ENCODE assay signal across 1 cellular context in the genomic region with DNA sequence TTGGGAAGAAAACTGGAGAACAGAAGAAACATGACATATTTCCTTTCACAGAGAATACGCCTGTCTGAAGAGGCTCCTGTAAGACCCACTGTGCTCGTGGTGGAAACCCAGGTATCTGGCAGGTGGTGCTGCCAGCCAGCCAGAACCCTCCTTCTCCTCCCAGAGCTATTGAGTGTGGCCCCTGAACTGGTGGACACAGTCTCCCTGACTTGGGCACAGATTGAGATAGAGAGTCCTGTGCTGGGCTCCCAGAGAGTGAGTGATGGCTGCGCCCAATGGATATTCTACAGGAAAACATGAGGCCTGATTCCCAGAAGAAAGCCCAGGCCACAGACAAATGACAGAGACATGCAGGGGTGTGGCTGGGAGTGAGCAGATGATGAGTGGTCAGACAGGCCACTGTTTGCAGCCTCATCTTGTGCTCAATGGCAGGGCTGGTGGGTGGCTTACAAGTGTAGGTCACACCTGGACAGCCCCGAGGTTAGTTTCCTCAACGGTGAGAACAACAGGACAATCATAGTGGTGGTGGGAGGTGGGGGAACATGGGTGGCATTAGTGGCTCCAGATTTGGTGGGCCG.
TF ChIP-seq lines count a peak whose summit lies in the region.

No MANE protein-coding gene starts in this region.

TF ChIP-seq in HepG2, 621 proteins besides CTCF, POLR2A, EP300 and RAD21:
- TF ChIP-seq HNRNPH1 (optimal IDR thresholded peaks at IDR 0.05; ENCODE audit: low read depth, low read length): no peak
- no peak for TF ChIP-seq ZFP82 (CRISPR knock-in tag; IDR thresholded peaks at IDR 0.05; ENCODE audit: borderline replicate concordance)
- no peak for TF ChIP-seq ZNF598 (CRISPR knock-in tag; IDR thresholded peaks at IDR 0.05; ENCODE audit: borderline replicate concordance)
- TF ChIP-seq ZFP36 (IDR thresholded peaks at IDR 0.05; ENCODE audit: borderline replicate concordance, low read depth, low read length, partially characterized antibody): no peak
- no peak for TF ChIP-seq RAD51 (IDR thresholded peaks at IDR 0.05; ENCODE audit: borderline replicate concordance)
- TF ChIP-seq TGIF2 (CRISPR knock-in tag; IDR thresholded peaks at IDR 0.05): no peak
- no peak for TF ChIP-seq YEATS2 (CRISPR knock-in tag; IDR thresholded peaks at IDR 0.05; ENCODE audit: borderline replicate concordance)
- TF ChIP-seq, protein P1, sequence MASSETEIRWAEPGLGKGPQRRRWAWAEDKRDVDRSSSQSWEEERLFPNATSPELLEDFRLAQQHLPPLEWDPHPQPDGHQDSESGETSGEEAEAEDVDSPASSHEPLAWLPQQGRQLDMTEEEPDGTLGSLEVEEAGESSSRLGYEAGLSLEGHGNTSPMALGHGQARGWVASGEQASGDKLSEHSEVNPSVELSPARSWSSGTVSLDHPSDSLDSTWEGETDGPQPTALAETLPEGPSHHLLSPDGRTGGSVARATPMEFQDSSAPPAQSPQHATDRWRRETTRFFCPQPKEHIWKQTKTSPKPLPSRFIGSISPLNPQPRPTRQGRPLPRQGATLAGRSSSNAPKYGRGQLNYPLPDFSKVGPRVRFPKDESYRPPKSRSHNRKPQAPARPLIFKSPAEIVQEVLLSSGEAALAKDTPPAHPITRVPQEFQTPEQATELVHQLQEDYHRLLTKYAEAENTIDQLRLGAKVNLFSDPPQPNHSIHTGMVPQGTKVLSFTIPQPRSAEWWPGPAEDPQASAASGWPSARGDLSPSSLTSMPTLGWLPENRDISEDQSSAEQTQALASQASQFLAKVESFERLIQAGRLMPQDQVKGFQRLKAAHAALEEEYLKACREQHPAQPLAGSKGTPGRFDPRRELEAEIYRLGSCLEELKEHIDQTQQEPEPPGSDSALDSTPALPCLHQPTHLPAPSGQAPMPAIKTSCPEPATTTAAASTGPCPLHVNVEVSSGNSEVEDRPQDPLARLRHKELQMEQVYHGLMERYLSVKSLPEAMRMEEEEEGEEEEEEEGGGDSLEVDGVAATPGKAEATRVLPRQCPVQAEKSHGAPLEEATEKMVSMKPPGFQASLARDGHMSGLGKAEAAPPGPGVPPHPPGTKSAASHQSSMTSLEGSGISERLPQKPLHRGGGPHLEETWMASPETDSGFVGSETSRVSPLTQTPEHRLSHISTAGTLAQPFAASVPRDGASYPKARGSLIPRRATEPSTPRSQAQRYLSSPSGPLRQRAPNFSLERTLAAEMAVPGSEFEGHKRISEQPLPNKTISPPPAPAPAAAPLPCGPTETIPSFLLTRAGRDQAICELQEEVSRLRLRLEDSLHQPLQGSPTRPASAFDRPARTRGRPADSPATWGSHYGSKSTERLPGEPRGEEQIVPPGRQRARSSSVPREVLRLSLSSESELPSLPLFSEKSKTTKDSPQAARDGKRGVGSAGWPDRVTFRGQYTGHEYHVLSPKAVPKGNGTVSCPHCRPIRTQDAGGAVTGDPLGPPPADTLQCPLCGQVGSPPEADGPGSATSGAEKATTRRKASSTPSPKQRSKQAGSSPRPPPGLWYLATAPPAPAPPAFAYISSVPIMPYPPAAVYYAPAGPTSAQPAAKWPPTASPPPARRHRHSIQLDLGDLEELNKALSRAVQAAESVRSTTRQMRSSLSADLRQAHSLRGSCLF (CRISPR knock-in tag; IDR thresholded peaks at IDR 0.05; ENCODE audit: borderline replicate concordance): no peak
- TF ChIP-seq ZIK1 (CRISPR knock-in tag; IDR thresholded peaks at IDR 0.05; ENCODE audit: borderline replicate concordance, low read depth): no peak
- no peak for TF ChIP-seq ZBED4 (CRISPR knock-in tag; IDR thresholded peaks at IDR 0.05; ENCODE audit: borderline replicate concordance)
- TF ChIP-seq, protein P2, sequence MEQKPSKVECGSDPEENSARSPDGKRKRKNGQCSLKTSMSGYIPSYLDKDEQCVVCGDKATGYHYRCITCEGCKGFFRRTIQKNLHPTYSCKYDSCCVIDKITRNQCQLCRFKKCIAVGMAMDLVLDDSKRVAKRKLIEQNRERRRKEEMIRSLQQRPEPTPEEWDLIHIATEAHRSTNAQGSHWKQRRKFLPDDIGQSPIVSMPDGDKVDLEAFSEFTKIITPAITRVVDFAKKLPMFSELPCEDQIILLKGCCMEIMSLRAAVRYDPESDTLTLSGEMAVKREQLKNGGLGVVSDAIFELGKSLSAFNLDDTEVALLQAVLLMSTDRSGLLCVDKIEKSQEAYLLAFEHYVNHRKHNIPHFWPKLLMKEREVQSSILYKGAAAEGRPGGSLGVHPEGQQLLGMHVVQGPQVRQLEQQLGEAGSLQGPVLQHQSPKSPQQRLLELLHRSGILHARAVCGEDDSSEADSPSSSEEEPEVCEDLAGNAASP (CRISPR knock-in tag; IDR thresholded peaks at IDR 0.05; ENCODE audit: borderline replicate concordance): no peak
- no peak for TF ChIP-seq ZNF543 (CRISPR knock-in tag; IDR thresholded peaks at IDR 0.05)
- no peak for TF ChIP-seq ZNF317 (CRISPR knock-in tag; IDR thresholded peaks at IDR 0.05)
- no peak for TF ChIP-seq CCDC6 (CRISPR knock-in tag; IDR thresholded peaks at IDR 0.05)
- TF ChIP-seq, protein P3, sequence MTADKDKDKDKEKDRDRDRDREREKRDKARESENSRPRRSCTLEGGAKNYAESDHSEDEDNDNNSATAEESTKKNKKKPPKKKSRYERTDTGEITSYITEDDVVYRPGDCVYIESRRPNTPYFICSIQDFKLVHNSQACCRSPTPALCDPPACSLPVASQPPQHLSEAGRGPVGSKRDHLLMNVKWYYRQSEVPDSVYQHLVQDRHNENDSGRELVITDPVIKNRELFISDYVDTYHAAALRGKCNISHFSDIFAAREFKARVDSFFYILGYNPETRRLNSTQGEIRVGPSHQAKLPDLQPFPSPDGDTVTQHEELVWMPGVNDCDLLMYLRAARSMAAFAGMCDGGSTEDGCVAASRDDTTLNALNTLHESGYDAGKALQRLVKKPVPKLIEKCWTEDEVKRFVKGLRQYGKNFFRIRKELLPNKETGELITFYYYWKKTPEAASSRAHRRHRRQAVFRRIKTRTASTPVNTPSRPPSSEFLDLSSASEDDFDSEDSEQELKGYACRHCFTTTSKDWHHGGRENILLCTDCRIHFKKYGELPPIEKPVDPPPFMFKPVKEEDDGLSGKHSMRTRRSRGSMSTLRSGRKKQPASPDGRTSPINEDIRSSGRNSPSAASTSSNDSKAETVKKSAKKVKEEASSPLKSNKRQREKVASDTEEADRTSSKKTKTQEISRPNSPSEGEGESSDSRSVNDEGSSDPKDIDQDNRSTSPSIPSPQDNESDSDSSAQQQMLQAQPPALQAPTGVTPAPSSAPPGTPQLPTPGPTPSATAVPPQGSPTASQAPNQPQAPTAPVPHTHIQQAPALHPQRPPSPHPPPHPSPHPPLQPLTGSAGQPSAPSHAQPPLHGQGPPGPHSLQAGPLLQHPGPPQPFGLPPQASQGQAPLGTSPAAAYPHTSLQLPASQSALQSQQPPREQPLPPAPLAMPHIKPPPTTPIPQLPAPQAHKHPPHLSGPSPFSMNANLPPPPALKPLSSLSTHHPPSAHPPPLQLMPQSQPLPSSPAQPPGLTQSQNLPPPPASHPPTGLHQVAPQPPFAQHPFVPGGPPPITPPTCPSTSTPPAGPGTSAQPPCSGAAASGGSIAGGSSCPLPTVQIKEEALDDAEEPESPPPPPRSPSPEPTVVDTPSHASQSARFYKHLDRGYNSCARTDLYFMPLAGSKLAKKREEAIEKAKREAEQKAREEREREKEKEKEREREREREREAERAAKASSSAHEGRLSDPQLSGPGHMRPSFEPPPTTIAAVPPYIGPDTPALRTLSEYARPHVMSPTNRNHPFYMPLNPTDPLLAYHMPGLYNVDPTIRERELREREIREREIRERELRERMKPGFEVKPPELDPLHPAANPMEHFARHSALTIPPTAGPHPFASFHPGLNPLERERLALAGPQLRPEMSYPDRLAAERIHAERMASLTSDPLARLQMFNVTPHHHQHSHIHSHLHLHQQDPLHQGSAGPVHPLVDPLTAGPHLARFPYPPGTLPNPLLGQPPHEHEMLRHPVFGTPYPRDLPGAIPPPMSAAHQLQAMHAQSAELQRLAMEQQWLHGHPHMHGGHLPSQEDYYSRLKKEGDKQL (CRISPR knock-in tag; IDR thresholded peaks at IDR 0.05; ENCODE audit: low read depth): no peak
- TF ChIP-seq ZNF790 (CRISPR knock-in tag; IDR thresholded peaks at IDR 0.05; ENCODE audit: borderline replicate concordance): no peak
- no peak for TF ChIP-seq ETV5 (CRISPR knock-in tag; IDR thresholded peaks at IDR 0.05; ENCODE audit: borderline replicate concordance)
- TF ChIP-seq ZNF747 (CRISPR knock-in tag; IDR thresholded peaks at IDR 0.05; ENCODE audit: borderline replicate concordance): no peak
